17 cellular contexts compared by ENCODE assay signal in genomic region chr20:11716945-11717248, GRCh38.
"Had no signal": no experiment of that assay in that cellular context is flagged by ENCODE, and none has a peak within 500 bp of the region (broad histone marks: within the 10 kb centered on the region; RNA-seq: fewer than 3 reads in every experiment).

No MANE protein-coding gene starts in this region.

- H3K27ac Mint-ChIP-seq: activated CD4-positive, alpha-beta memory T cell treated with anti-CD3 and anti-CD28 coated beads for 36 hours; activated naive CD8-positive, alpha-beta T cell treated with anti-CD3 and anti-CD28 coated beads, Interleukin-2, amount 10 ng/mL, durations not matched to agents 7 days and 5 days; dendritic cell treated with granulocyte-macrophage colony-stimulating factor and Interleukin-4, amounts not matched to agents 40 ng/mL and 50 ng/mL, for 4 days; memory B cell; naive thymus-derived CD8-positive, alpha-beta T cell; progenitor cell of endocrine pancreas had no signal

- H3K9me3 ChIP-seq: thyroid gland had no signal

- H3K4me3 ChIP-seq: cardiac muscle cell, thyroid gland had no signal

- DNase-seq: activated CD4-positive, alpha-beta memory T cell treated with anti-CD3 and anti-CD28 coated beads for 36 hours; activated CD4-positive, alpha-beta T cell treated with anti-CD3 and anti-CD28 coated beads for 48 hours; activated CD4-positive, CD25-positive, alpha-beta regulatory T cell; activated naive CD4-positive, alpha-beta T cell treated with Interleukin-2 at 50 U/mL for 16 hours; activated naive CD8-positive, alpha-beta T cell treated with anti-CD3 and anti-CD28 coated beads, Interleukin-2, amount 10 ng/mL, durations not matched to agents 7 days and 5 days; activated T-cell treated with anti-CD3 and anti-CD28 coated beads, Interleukin-2, amount 50 U/mL, for 48 hours; effector CD8-positive, alpha-beta T cell; naive thymus-derived CD8-positive, alpha-beta T cell; stimulated activated CD4-positive, alpha-beta T cell treated with anti-CD3 and anti-CD28 coated beads, Interleukin-12 subunit alpha, Interleukin-12 subunit beta, amount 100 ng/mL, for 4 hours; stimulated activated CD4-positive, alpha-beta T cell treated with anti-CD3 and anti-CD28 coated beads, Interleukin-4, amount 100 ng/mL, for 4 hours; stimulated activated naive CD8-positive, alpha-beta T cell treated with anti-CD3 and anti-CD28 coated beads, Interleukin-15, Interleukin-2, amounts not matched to agents 100 U/mL and 50 U/mL, for 24 hours; T-helper 2 cell; thyroid gland had no signal

- H3K27ac ChIP-seq: cardiac muscle cell, thyroid gland had no signal

- H3K36me3 ChIP-seq: cardiac muscle cell, thyroid gland had no signal

- H3K9me3 Mint-ChIP-seq: dendritic cell treated with granulocyte-macrophage colony-stimulating factor and Interleukin-4, amounts not matched to agents 40 ng/mL and 50 ng/mL, for 4 days had no signal

- H3K36me3 Mint-ChIP-seq: activated CD4-positive, alpha-beta memory T cell treated with anti-CD3 and anti-CD28 coated beads for 36 hours; activated naive CD8-positive, alpha-beta T cell treated with anti-CD3 and anti-CD28 coated beads, Interleukin-2, amount 10 ng/mL, durations not matched to agents 7 days and 5 days; memory B cell; naive thymus-derived CD8-positive, alpha-beta T cell had no signal

- H3K4me3 Mint-ChIP-seq: activated CD4-positive, alpha-beta memory T cell treated with anti-CD3 and anti-CD28 coated beads for 36 hours; activated naive CD8-positive, alpha-beta T cell treated with anti-CD3 and anti-CD28 coated beads, Interleukin-2, amount 10 ng/mL, durations not matched to agents 7 days and 5 days; dendritic cell treated with granulocyte-macrophage colony-stimulating factor and Interleukin-4, amounts not matched to agents 40 ng/mL and 50 ng/mL, for 4 days; memory B cell; naive thymus-derived CD8-positive, alpha-beta T cell had no signal

- H3K4me1 ChIP-seq: thyroid gland had no signal

- H3K4me1 Mint-ChIP-seq: activated naive CD8-positive, alpha-beta T cell treated with anti-CD3 and anti-CD28 coated beads, Interleukin-2, amount 10 ng/mL, durations not matched to agents 7 days and 5 days; memory B cell had no signal

- ATAC-seq: naive thymus-derived CD8-positive, alpha-beta T cell; stimulated activated naive CD8-positive, alpha-beta T cell treated with anti-CD3 and anti-CD28 coated beads, Interleukin-15, Interleukin-2, amounts not matched to agents 100 U/mL and 50 U/mL, for 24 hours had no signal

- H3K27me3 Mint-ChIP-seq: activated CD4-positive, alpha-beta memory T cell treated with anti-CD3 and anti-CD28 coated beads for 36 hours; activated naive CD8-positive, alpha-beta T cell treated with anti-CD3 and anti-CD28 coated beads, Interleukin-2, amount 10 ng/mL, durations not matched to agents 7 days and 5 days; dendritic cell treated with granulocyte-macrophage colony-stimulating factor and Interleukin-4, amounts not matched to agents 40 ng/mL and 50 ng/mL, for 4 days; memory B cell; progenitor cell of endocrine pancreas had no signal

- H3K27me3 ChIP-seq: cardiac muscle cell, thyroid gland had no signal
